1 cellular context compared by ENCODE assay signal in genomic region chr1:245999697-246000637, GRCh38.
TF ChIP-seq lines count a peak whose summit lies in the region.

No MANE protein-coding gene starts in this region.

TF ChIP-seq in GM12878, 131 proteins besides CTCF, POLR2A, EP300 and RAD21 (continued from another document):
- TF ChIP-seq RUNX3 (IDR thresholded peaks at IDR 0.05; ENCODE audit: low read length), result 0 out of 2 replicates have a peak, but pooled peaks have one; percentile 15
- no peak for TF ChIP-seq FOXM1 (IDR thresholded peaks at IDR 0.05; ENCODE audit: low read depth, low read length)
